In genomic region chr12:96263449-96263902, GRCh38 we compare ENCODE assay signal across 12 cellular contexts.
A peak's percentile ranks its signal among the peaks of the same experiment; 100 is the strongest.
DNase-seq lines count a peak whose midpoint lies in the region; FAIRE-seq and TF ChIP-seq lines count a peak whose summit lies in the region.
"Had no signal": no experiment of that assay in that cellular context is flagged by ENCODE, and none has a peak within 500 bp of the region (broad histone marks: within the 10 kb centered on the region; RNA-seq: fewer than 3 reads in every experiment).

No MANE protein-coding gene starts in this region.

- H3K27ac Mint-ChIP-seq in activated T-cell treated with anti-CD3 and anti-CD28 coated beads, Interleukin-2, amount 50 U/mL, for 24 hours, result peak overlapping the region; percentile 30
- H3K27ac Mint-ChIP-seq: dendritic cell treated with granulocyte-macrophage colony-stimulating factor and Interleukin-4, amounts not matched to agents 40 ng/mL and 50 ng/mL, for 4 days had no signal

- no peak overlapping the region for H3K4me2 ChIP-seq in endothelial cell of umbilical vein (ENCODE audit: insufficient read depth, low read length)

- H2AFZ ChIP-seq in endothelial cell of umbilical vein (ENCODE audit: low read depth, low read length), result no peak overlapping the region

- peaks cover 19 to 27% of the 10 kb centered on the region in 2 experiments for H3K36me3 ChIP-seq in endothelial cell of umbilical vein (ENCODE audit: control insufficient read depth in 2 of 2, extremely low read depth in 1 of 2, insufficient read depth in 2 of 2, low read length in 2 of 2)

- peak overlapping the region; percentile 60 for H3K27ac ChIP-seq in endothelial cell of umbilical vein (ENCODE audit: insufficient read depth, low read depth, low read length)

- peaks cover 31% of the 10 kb centered on the region for H3K79me2 ChIP-seq in endothelial cell of umbilical vein (ENCODE audit: control insufficient read depth, insufficient read depth, low read length)

- TF ChIP-seq POLR2A in endothelial cell of umbilical vein (IDR thresholded peaks at IDR 0.05; ENCODE audit: low read depth, low read length), result peak; percentile 67

- no peak for DNase-seq in activated T-cell treated with anti-CD3 and anti-CD28 coated beads, Interleukin-2, amount 50 U/mL, for 24 hours
- DNase-seq in activated T-cell treated with anti-CD3 and anti-CD28 coated beads for 4 hours (no peak), NCI-H510A (lab: John Stamatoyannopoulos, UW) (peak; percentile 53), endothelial cell of umbilical vein (ENCODE audit: low read depth, low spot score) (peak; percentile 88), pulmonary artery endothelial cell (ENCODE audit: low read depth, low spot score) (peak; percentile 57), GOT3 (lab: John Stamatoyannopoulos, UW) (no peak), NCI-H1436 (lab: John Stamatoyannopoulos, UW) (no peak), NCI-H1694 treated with DMSO at 0.1 percent for 48 hours (lab: John Stamatoyannopoulos, UW) (no peak)
- DNase-seq: MG63; stimulated activated CD4-positive, alpha-beta T cell treated with anti-CD3 and anti-CD28 coated beads, Interleukin-2, amount 100 ng/mL, for 24 hours had no signal

- peaks cover 7% of the 10 kb centered on the region for H4K20me1 ChIP-seq in endothelial cell of umbilical vein (replicated peaks; ENCODE audit: control insufficient read depth, extremely low read depth, insufficient read depth, low read length)

- intact Hi-C loops in endothelial cell of umbilical vein (cut with micrococcal nuclease), result loop anchor here (2.0 to 5.0 kb wide), 3 partner anchors 134 to 253 kb away; no protein-coding TSS in a partner anchor

- no peaks in the 10 kb centered on the region for H3K9me3 ChIP-seq in endothelial cell of umbilical vein (replicated peaks; ENCODE audit: control insufficient read depth, insufficient read depth, low read length)
- H3K9me3 ChIP-seq: HAP-1, MG63 had no signal

- H3K4me3 ChIP-seq in endothelial cell of umbilical vein (replicated peaks in 1 of 3; ENCODE audit: insufficient read depth in 1 of 3, low read depth in 1 of 3, low read length in 3 of 3), result no peak overlapping the region
- H3K4me3 ChIP-seq: HAP-1, MG63 had no signal

- no peaks in the 10 kb centered on the region for H3K27me3 ChIP-seq in endothelial cell of umbilical vein (ENCODE audit: control insufficient read depth in 2 of 2, insufficient read depth in 2 of 2, low read length in 2 of 2)
- H3K27me3 ChIP-seq: MG63 had no signal

- H3K4me3 Mint-ChIP-seq in activated T-cell treated with anti-CD3 and anti-CD28 coated beads, Interleukin-2, amount 50 U/mL, for 24 hours, result no peak overlapping the region
- H3K4me3 Mint-ChIP-seq: dendritic cell treated with granulocyte-macrophage colony-stimulating factor and Interleukin-4, amounts not matched to agents 40 ng/mL and 50 ng/mL, for 4 days had no signal

- no TSS peak for BruUV-seq in endothelial cell of umbilical vein (replicated peaks; lab: Mats Ljungman, UMichigan)

- peak; percentile 12 for FAIRE-seq in endothelial cell of umbilical vein (lab: Jason Lieb, UNC)

- dilution Hi-C loops in endothelial cell of umbilical vein (cut with MboI; ENCODE audit: extremely low pct_ligation_motif_present, low sequenced_read_pairs), result no loop called here

- H3K9ac ChIP-seq in endothelial cell of umbilical vein (replicated peaks; ENCODE audit: extremely low read depth, insufficient read depth, low read length), result no peak overlapping the region

- peaks cover 49% of the 10 kb centered on the region for H3K4me1 ChIP-seq in endothelial cell of umbilical vein (ENCODE audit: control insufficient read depth, extremely low read depth, insufficient read depth, low read length)
- H3K4me1 ChIP-seq: HAP-1 had no signal

- peaks cover 24% of the 10 kb centered on the region for H3K4me1 Mint-ChIP-seq in activated T-cell treated with anti-CD3 and anti-CD28 coated beads, Interleukin-2, amount 50 U/mL, for 24 hours (ENCODE audit: low read depth)

- H3K27me3 Mint-ChIP-seq in activated T-cell treated with anti-CD3 and anti-CD28 coated beads, Interleukin-2, amount 50 U/mL, for 24 hours, result no peaks in the 10 kb centered on the region
- H3K27me3 Mint-ChIP-seq: dendritic cell treated with granulocyte-macrophage colony-stimulating factor and Interleukin-4, amounts not matched to agents 40 ng/mL and 50 ng/mL, for 4 days had no signal

- CTCF ChIA-PET in endothelial cell of umbilical vein (lab: Charles Lee), result interaction anchor here (0.7 to 1.1 kb wide), 3 partner anchors 9 to 253 kb away, joined by 3 read pairs; no protein-coding TSS in a partner anchor

- POLR2A ChIA-PET in endothelial cell of umbilical vein (lab: Charles Lee), result interaction anchor here (0.7 to 1.2 kb wide), 2 partner anchors 133 to 157 kb away, joined by 3 to 4 read pairs; no protein-coding TSS in a partner anchor

- H3K9me3 Mint-ChIP-seq in activated T-cell treated with anti-CD3 and anti-CD28 coated beads, Interleukin-2, amount 50 U/mL, for 24 hours, result no peaks in the 10 kb centered on the region
- H3K9me3 Mint-ChIP-seq: dendritic cell treated with granulocyte-macrophage colony-stimulating factor and Interleukin-4, amounts not matched to agents 40 ng/mL and 50 ng/mL, for 4 days had no signal

- no peak for TF ChIP-seq CTCF in endothelial cell of umbilical vein (IDR thresholded peaks at IDR 0.05; ENCODE audit: extremely low read depth in 1 of 2, insufficient read depth in 1 of 2, low read depth in 1 of 2, low read length in 2 of 2)

- H3K9me1 ChIP-seq in endothelial cell of umbilical vein (replicated peaks; ENCODE audit: control insufficient read depth, extremely low read depth, insufficient read depth, low read length), result no peaks in the 10 kb centered on the region

- peaks cover 87% of the 10 kb centered on the region for H3K36me3 Mint-ChIP-seq in activated T-cell treated with anti-CD3 and anti-CD28 coated beads, Interleukin-2, amount 50 U/mL, for 24 hours (ENCODE audit: low read depth)

TF ChIP-seq in endothelial cell of umbilical vein, 7 proteins besides CTCF, POLR2A, EP300 and RAD21:
- TF ChIP-seq POLR2AphosphoS5 (IDR thresholded peaks at IDR 0.05; ENCODE audit: insufficient read depth, low read depth, low read length), result peak; percentile 58
- no peak for TF ChIP-seq MAX (IDR thresholded peaks at IDR 0.05; ENCODE audit: insufficient read depth, insufficient read length)
- peak; percentile 38 for TF ChIP-seq JUN (IDR thresholded peaks at IDR 0.05; ENCODE audit: borderline replicate concordance, insufficient read depth, insufficient read length, low read depth)
- TF ChIP-seq EZH2 (IDR thresholded peaks at IDR 0.05; ENCODE audit: borderline replicate concordance, low read depth, low read length, severe bottlenecking), result no peak
- TF ChIP-seq GATA2 (IDR thresholded peaks at IDR 0.05; ENCODE audit: insufficient read depth, insufficient read length, low read depth, low read length), result peak; percentile 17

Comparison
In these comparisons a context has a peak if more than half of its experiments do, and no peak if none do; other contexts are left out.
1. DNase-seq: peak in NCI-H510A (single experiment), endothelial cell of umbilical vein (single experiment) and pulmonary artery endothelial cell (single experiment); none in activated T-cell treated with anti-CD3 and anti-CD28 coated beads, Interleukin-2, amount 50 U/mL, for 24 hours (single experiment), activated T-cell treated with anti-CD3 and anti-CD28 coated beads for 4 hours (single experiment), GOT3 (single experiment), NCI-H1436 (single experiment) and NCI-H1694 treated with DMSO at 0.1 percent for 48 hours (single experiment).